ENCODE assay signal across 9 cellular contexts in the genomic region with DNA sequence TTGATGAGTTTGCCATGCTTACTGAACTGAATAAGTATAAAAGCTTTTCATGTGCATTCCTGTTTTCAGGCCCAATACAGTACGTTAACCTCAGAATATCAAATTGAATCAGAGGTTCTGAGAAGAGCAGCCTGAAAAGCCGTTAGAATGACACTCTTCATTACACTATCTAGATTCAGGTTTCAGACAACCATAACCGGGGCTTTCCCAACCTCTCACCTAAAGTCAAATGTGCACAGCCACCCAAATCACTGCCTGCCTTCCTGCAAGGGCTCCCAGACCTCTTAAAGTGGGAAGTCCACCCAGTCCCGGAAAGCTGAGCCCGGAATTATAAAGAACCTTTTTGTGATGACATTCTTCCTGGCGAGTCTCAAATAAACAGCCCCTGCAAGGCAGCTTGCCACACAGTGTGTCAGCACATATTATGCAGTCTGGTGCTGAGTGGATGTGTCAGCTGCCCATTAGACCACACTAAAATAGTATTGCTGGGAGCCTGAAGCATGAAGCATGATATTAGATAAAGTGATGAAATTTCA.
DNase-seq lines count a peak whose midpoint lies in the region; ATAC-seq and TF ChIP-seq lines count a peak whose summit lies in the region.
"Had no signal": no experiment of that assay in that cellular context is flagged by ENCODE, and none has a peak within 500 bp of the region (broad histone marks: within the 10 kb centered on the region; RNA-seq: fewer than 3 reads in every experiment).

No MANE protein-coding gene starts in this region.

- no peaks in the 10 kb centered on the region for H3K9me3 ChIP-seq in testis
- H3K9me3 ChIP-seq: neutrophil had no signal

- no peak for TF ChIP-seq CTCF in testis (IDR thresholded peaks at IDR 0.05)

- intact Hi-C loops in testis (cut with DNase I; ENCODE audit: low total_unique reads): no loop called here

- H3K27me3 ChIP-seq in testis: no peaks in the 10 kb centered on the region

- H3K4me1 ChIP-seq in testis: no peaks in the 10 kb centered on the region

- TF ChIP-seq POLR2A in testis (IDR thresholded peaks at IDR 0.05): no peak

- H3K36me3 ChIP-seq in testis (ENCODE audit: low read depth, missing control alignments): no peaks in the 10 kb centered on the region
- H3K36me3 ChIP-seq: neutrophil had no signal

- ATAC-seq in GM18520 (IDR thresholded peaks at IDR 0.05; ENCODE audit: unreplicated experiment) (peak; percentile 85), GM21576 (IDR thresholded peaks at IDR 0.05; ENCODE audit: unreplicated experiment) (peak; percentile 85), HG03469 (IDR thresholded peaks at IDR 0.05; ENCODE audit: unreplicated experiment) (peak; percentile 72)

- 73 to 80% methylated on average over 6 of the region's 6 CpGs for whole genome bisulfite sequencing in testis, 2 donors

- no peak overlapping the region for H3K27ac ChIP-seq in testis
- H3K27ac ChIP-seq: neutrophil had no signal

- DNase-seq in iris pigment epithelial cell (ENCODE audit: low read depth) (peak; percentile 26), T-helper 9 cell (no peak), testis (no peak), NCI-H1694 (lab: John Stamatoyannopoulos, UW) (no peak), NCI-H146 treated with DMSO at 0.1 percent for 48 hours (lab: John Stamatoyannopoulos, UW; ENCODE audit: unreplicated experiment) (no peak)

- no peak overlapping the region for H3K4me3 ChIP-seq in testis
